In the genomic region with DNA sequence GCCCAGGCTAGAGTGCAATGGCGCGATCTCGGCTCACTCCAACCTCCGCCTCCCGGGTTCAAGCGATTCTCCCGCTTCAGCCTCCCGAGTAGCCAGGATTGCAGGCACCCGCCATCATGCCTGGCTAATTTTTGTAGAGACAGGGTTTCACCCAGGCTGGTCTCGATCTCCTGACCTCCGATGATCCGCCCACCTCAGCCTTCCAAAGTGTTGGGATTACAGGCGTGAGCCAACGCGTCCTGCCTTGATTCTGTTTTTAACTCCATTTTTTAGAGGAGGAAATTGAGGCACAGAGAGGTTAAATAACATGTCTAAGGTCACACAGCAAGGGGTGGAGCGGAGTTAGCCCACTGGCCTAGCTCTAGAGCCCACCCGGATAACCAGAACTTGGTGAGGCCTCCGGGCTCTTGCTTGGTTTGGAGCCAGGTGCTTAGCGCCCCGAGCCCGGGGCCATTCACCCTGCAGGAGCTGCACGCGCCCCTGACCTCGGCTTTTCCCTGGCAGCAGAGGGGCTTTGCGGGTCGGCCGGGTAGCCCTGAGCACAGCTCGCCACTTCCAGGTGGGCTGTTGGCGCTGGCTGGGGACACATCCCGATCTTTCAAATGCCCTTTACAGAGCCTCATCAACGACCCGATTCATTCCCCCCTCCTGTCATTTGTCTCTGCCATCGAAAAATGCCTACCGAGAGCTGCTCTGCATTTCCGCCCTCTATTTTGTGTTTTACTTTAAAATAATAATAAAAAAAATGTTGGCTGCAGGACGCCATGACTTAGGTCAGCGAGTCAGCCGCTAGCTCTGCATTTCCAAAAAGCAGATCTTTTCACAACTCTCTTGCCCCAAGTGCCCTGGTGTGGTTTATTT, we compare ENCODE assay signal across 1 cellular context.
TF ChIP-seq lines count a peak whose summit lies in the region.

No MANE protein-coding gene starts in this region.

TF ChIP-seq in SK-N-SH treated with all-trans-retinoic acid at 6 μM for 48 hours, 23 proteins besides CTCF, POLR2A, EP300 and RAD21 (continued from another document):
- TF ChIP-seq, protein P1, sequence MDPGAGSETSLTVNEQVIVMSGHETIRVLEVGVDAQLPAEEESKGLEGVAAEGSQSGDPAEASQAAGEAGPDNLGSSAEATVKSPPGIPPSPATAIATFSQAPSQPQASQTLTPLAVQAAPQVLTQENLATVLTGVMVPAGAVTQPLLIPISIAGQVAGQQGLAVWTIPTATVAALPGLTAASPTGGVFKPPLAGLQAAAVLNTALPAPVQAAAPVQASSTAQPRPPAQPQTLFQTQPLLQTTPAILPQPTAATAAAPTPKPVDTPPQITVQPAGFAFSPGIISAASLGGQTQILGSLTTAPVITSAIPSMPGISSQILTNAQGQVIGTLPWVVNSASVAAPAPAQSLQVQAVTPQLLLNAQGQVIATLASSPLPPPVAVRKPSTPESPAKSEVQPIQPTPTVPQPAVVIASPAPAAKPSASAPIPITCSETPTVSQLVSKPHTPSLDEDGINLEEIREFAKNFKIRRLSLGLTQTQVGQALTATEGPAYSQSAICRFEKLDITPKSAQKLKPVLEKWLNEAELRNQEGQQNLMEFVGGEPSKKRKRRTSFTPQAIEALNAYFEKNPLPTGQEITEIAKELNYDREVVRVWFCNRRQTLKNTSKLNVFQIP (CRISPR knock-in tag; IDR thresholded peaks at IDR 0.05; ENCODE audit: borderline replicate concordance, low read depth): no peak
- TF ChIP-seq ZNF8 (CRISPR knock-in tag; IDR thresholded peaks at IDR 0.05): no peak
- no peak for TF ChIP-seq ARNTL (CRISPR knock-in tag; IDR thresholded peaks at IDR 0.05; ENCODE audit: borderline replicate concordance, low read depth)
- no peak for TF ChIP-seq TOX (CRISPR knock-in tag; IDR thresholded peaks at IDR 0.05; ENCODE audit: borderline replicate concordance)
- TF ChIP-seq, protein P2, sequence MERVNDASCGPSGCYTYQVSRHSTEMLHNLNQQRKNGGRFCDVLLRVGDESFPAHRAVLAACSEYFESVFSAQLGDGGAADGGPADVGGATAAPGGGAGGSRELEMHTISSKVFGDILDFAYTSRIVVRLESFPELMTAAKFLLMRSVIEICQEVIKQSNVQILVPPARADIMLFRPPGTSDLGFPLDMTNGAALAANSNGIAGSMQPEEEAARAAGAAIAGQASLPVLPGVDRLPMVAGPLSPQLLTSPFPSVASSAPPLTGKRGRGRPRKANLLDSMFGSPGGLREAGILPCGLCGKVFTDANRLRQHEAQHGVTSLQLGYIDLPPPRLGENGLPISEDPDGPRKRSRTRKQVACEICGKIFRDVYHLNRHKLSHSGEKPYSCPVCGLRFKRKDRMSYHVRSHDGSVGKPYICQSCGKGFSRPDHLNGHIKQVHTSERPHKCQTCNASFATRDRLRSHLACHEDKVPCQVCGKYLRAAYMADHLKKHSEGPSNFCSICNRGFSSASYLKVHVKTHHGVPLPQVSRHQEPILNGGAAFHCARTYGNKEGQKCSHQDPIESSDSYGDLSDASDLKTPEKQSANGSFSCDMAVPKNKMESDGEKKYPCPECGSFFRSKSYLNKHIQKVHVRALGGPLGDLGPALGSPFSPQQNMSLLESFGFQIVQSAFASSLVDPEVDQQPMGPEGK (CRISPR knock-in tag; IDR thresholded peaks at IDR 0.05; ENCODE audit: borderline replicate concordance): no peak
- TF ChIP-seq, protein P3, sequence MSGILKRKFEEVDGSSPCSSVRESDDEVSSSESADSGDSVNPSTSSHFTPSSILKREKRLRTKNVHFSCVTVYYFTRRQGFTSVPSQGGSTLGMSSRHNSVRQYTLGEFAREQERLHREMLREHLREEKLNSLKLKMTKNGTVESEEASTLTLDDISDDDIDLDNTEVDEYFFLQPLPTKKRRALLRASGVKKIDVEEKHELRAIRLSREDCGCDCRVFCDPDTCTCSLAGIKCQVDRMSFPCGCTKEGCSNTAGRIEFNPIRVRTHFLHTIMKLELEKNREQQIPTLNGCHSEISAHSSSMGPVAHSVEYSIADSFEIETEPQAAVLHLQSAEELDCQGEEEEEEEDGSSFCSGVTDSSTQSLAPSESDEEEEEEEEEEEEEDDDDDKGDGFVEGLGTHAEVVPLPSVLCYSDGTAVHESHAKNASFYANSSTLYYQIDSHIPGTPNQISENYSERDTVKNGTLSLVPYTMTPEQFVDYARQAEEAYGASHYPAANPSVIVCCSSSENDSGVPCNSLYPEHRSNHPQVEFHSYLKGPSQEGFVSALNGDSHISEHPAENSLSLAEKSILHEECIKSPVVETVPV (CRISPR knock-in tag; IDR thresholded peaks at IDR 0.05): no peak
- TF ChIP-seq OSR1 (CRISPR knock-in tag; IDR thresholded peaks at IDR 0.05): no peak
- TF ChIP-seq ZC3H10 (CRISPR knock-in tag; IDR thresholded peaks at IDR 0.05): no peak
- no peak for TF ChIP-seq ESRRG (CRISPR knock-in tag; IDR thresholded peaks at IDR 0.05)
- no peak for TF ChIP-seq TCF4 (CRISPR knock-in tag; IDR thresholded peaks at IDR 0.05; ENCODE audit: borderline replicate concordance)
- TF ChIP-seq BACH2 (CRISPR knock-in tag; IDR thresholded peaks at IDR 0.05; ENCODE audit: borderline replicate concordance): no peak
